Comparison of ENCODE assay signal across 8 cellular contexts in the genomic region with DNA sequence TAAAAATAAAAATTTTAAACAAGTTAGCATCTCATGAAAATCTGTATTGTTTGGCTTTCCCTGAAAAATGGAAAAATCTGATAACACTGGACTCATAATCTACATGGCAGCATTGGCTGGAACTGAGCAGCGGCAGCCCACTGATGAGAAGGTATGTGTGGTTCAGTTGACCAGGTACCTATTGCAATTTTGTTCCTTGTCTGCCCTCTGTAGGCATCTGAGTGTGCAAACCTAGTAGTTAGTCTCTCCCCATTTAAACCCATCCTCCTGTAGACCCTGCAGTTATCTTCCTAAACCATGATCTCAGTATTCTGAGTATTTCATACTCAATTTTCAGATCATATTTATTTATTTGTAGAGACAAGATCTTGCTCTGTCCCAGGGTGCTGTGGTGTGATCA. TPM values are rescaled to one million over a fixed set of nuclear protein-coding genes. Genes with fewer than 3 reads are reported as not detected.
DNase-seq lines count a peak whose midpoint lies in the region; ATAC-seq and TF ChIP-seq lines count a peak whose summit lies in the region.

No MANE protein-coding gene starts in this region.

- ATAC-seq in DND-41 (ENCODE audit: insufficient read depth, low read depth), result no peak
- ATAC-seq in GM21447 (IDR thresholded peaks at IDR 0.05; ENCODE audit: unreplicated experiment), result peak; percentile 75
- ATAC-seq in PC-3, result peak; percentile 86
- ATAC-seq in HG02623 (IDR thresholded peaks at IDR 0.05; ENCODE audit: unreplicated experiment), result no peak

- H3K4me3 ChIP-seq in DND-41 (ENCODE audit: low read depth in 1 of 2, low read length in 2 of 2) (no peak overlapping the region), PC-3 (ENCODE audit: low read length) (no peak overlapping the region)

- H3K27me3 ChIP-seq in DND-41 (ENCODE audit: insufficient read depth, low read length, poor library complexity), result no peaks in the 10 kb centered on the region
- H3K27me3 ChIP-seq in PC-3 (ENCODE audit: low read length), result no peaks in the 10 kb centered on the region

- intact Hi-C loops in PC-3 (cut with micrococcal nuclease), result loop anchor here (1.0 to 2.0 kb wide), 3 partner anchors 59 to 255 kb away; partner anchors contain the start of gene SERBP1

- no TSS peak for BruUV-seq in PC-3 (replicated peaks; lab: Mats Ljungman, UMichigan)

- POLR2A ChIA-PET in PC-3 (lab: Charles Lee; ENCODE audit: unreplicated experiment), result no interaction called here

- H2AFZ ChIP-seq in DND-41 (ENCODE audit: low read depth, low read length) (no peak overlapping the region), PC-3 (ENCODE audit: low read length) (no peak overlapping the region)

- H3K36me3 ChIP-seq in DND-41 (ENCODE audit: insufficient read depth, low read length), result no peaks in the 10 kb centered on the region
- H3K36me3 ChIP-seq in PC-3 (ENCODE audit: low read depth, low read length), result no peaks in the 10 kb centered on the region

- H3K9me2 ChIP-seq in PC-3 (replicated peaks; ENCODE audit: low read length), result no peaks in the 10 kb centered on the region

- no peak overlapping the region for H3K4me2 ChIP-seq in DND-41 (ENCODE audit: insufficient read depth, low read length)
- H3K4me2 ChIP-seq in PC-3 (ENCODE audit: low read length), result no peak overlapping the region

- H3K27ac ChIP-seq in DND-41 (ENCODE audit: low read length) (no peak overlapping the region), PC-3 (ENCODE audit: low read length) (no peak overlapping the region)

- DNase-seq in DND-41 (no peak), PC-3 (peak; percentile 42), glomerular visceral epithelial cell (ENCODE audit: extremely low spot score) (peak; percentile 7), NCI-H1694 (lab: John Stamatoyannopoulos, UW) (no peak), NCI-H1048 (lab: John Stamatoyannopoulos, UW) (no peak), epidermal melanocyte (ENCODE audit: insufficient read length, low spot score) (no peak)

- H3K79me2 ChIP-seq in DND-41 (ENCODE audit: insufficient read depth, low read length) (no peaks in the 10 kb centered on the region), PC-3 (ENCODE audit: low read length) (no peaks in the 10 kb centered on the region)

- H3K4me1 ChIP-seq in DND-41 (ENCODE audit: insufficient read depth, low read length) (no peaks in the 10 kb centered on the region), PC-3 (ENCODE audit: insufficient read depth, low read length) (no peaks in the 10 kb centered on the region)

- no peaks in the 10 kb centered on the region for H3K9me3 ChIP-seq in DND-41 (ENCODE audit: insufficient read depth, low read length, severe bottlenecking)
- no peaks in the 10 kb centered on the region for H3K9me3 ChIP-seq in PC-3 (ENCODE audit: low read length)

- no peaks in the 10 kb centered on the region for H4K20me1 ChIP-seq in DND-41 (ENCODE audit: insufficient read depth, low read length)
- H4K20me1 ChIP-seq in PC-3 (ENCODE audit: low read length), result no peaks in the 10 kb centered on the region

- no peaks in the 10 kb centered on the region for H3F3A ChIP-seq in PC-3 (ENCODE audit: low read length, unreplicated experiment)

- peak; percentile 21 for TF ChIP-seq CTCF in DND-41 (IDR thresholded peaks at IDR 0.05; ENCODE audit: borderline replicate concordance, extremely low read depth, low read length, poor library complexity, severe bottlenecking)
- TF ChIP-seq CTCF in PC-3 (conservative IDR thresholded peaks at IDR 0.05; ENCODE audit: low read depth, low read length), result peak; percentile 55; the same call in 1 of the 2 replicates

- CTCF ChIA-PET in PC-3 (lab: Charles Lee), result interaction anchor here (0.6 kb wide), 1 partner anchor 256 kb away, joined by 4 read pairs; no protein-coding TSS in a partner anchor

- no peak overlapping the region for H3K9ac ChIP-seq in DND-41 (ENCODE audit: low read depth, low read length)
- no peak overlapping the region for H3K9ac ChIP-seq in PC-3 (ENCODE audit: low read length)

RNA-seq across cellular contexts. Expression of gene SERBP1, which starts 59.4 kb away (rescaled TPM):
- total RNA-seq in PC-3 (2014; rRNA removed), result 256 and 337 TPM in 2 replicates

Comparison
In these comparisons a context has a peak if more than half of its experiments do, and no peak if none do; other contexts are left out.
1. ATAC-seq: peak in GM21447 (single experiment) and PC-3 (single experiment); none in DND-41 (single experiment) and HG02623 (single experiment).
2. DNase-seq: peak in PC-3 (single experiment) and glomerular visceral epithelial cell (single experiment); none in DND-41 (single experiment), NCI-H1694 (single experiment), NCI-H1048 (single experiment) and epidermal melanocyte (single experiment).